ENCODE assay signal across 27 cellular contexts in genomic region chr9:80114241-80114640, GRCh38.
"Had no signal": no experiment of that assay in that cellular context is flagged by ENCODE, and none has a peak within 500 bp of the region (broad histone marks: within the 10 kb centered on the region; RNA-seq: fewer than 3 reads in every experiment).

No MANE protein-coding gene starts in this region.

- H3K4me3 Mint-ChIP-seq: activated CD4-positive, alpha-beta memory T cell treated with anti-CD3 and anti-CD28 coated beads for 36 hours; activated CD4-positive, alpha-beta T cell treated with anti-CD3 and anti-CD28 coated beads for 36 hours; activated CD4-positive, alpha-beta T cell treated with anti-CD3 and anti-CD28 coated beads, Interleukin-2, amount 10 ng/mL, durations not matched to agents 24 days and 14 days; activated CD8-positive, alpha-beta memory T cell treated with anti-CD3 and anti-CD28 coated beads, Interleukin-2, amount 10 ng/mL, durations not matched to agents 7 days and 5 days; activated CD8-positive, alpha-beta T cell treated with anti-CD3 and anti-CD28 coated beads, Interleukin-2, amount 10 ng/mL, durations not matched to agents 7 days and 5 days; activated naive CD8-positive, alpha-beta T cell; activated T-cell treated with anti-CD3 and anti-CD28 coated beads, Interleukin-2, amount 50 U/mL, for 24 hours; activated T-helper 17 cell treated with anti-CD3 and anti-CD28 coated beads, Interleukin-2, amount 50 U/mL, for 72 hours; brain; dendritic cell treated with granulocyte-macrophage colony-stimulating factor and Interleukin-4, amounts not matched to agents 40 ng/mL and 50 ng/mL, for 4 days; effector memory CD8-positive, alpha-beta T cell had no signal

- H3K27ac Mint-ChIP-seq: activated CD4-positive, alpha-beta memory T cell treated with anti-CD3 and anti-CD28 coated beads for 36 hours; activated CD4-positive, alpha-beta T cell treated with anti-CD3 and anti-CD28 coated beads for 36 hours; activated CD4-positive, alpha-beta T cell treated with anti-CD3 and anti-CD28 coated beads, Interleukin-2, amount 10 ng/mL, durations not matched to agents 24 days and 14 days; activated CD8-positive, alpha-beta memory T cell treated with anti-CD3 and anti-CD28 coated beads, Interleukin-2, amount 10 ng/mL, durations not matched to agents 7 days and 5 days; activated CD8-positive, alpha-beta T cell treated with anti-CD3 and anti-CD28 coated beads, Interleukin-2, amount 10 ng/mL, durations not matched to agents 7 days and 5 days; activated naive CD8-positive, alpha-beta T cell; activated T-cell treated with anti-CD3 and anti-CD28 coated beads, Interleukin-2, amount 50 U/mL, for 24 hours; activated T-helper 17 cell treated with anti-CD3 and anti-CD28 coated beads, Interleukin-2, amount 50 U/mL, for 72 hours; brain; dendritic cell treated with granulocyte-macrophage colony-stimulating factor and Interleukin-4, amounts not matched to agents 40 ng/mL and 50 ng/mL, for 4 days; effector memory CD8-positive, alpha-beta T cell had no signal

- H3K4me1 Mint-ChIP-seq: activated CD4-positive, alpha-beta T cell treated with anti-CD3 and anti-CD28 coated beads for 36 hours; activated CD4-positive, alpha-beta T cell treated with anti-CD3 and anti-CD28 coated beads, Interleukin-2, amount 10 ng/mL, durations not matched to agents 24 days and 14 days; activated CD8-positive, alpha-beta memory T cell treated with anti-CD3 and anti-CD28 coated beads, Interleukin-2, amount 10 ng/mL, durations not matched to agents 7 days and 5 days; activated T-helper 17 cell treated with anti-CD3 and anti-CD28 coated beads, Interleukin-2, amount 50 U/mL, for 72 hours; brain had no signal

- H3K9me3 Mint-ChIP-seq: activated CD4-positive, alpha-beta memory T cell treated with anti-CD3 and anti-CD28 coated beads for 36 hours; effector memory CD8-positive, alpha-beta T cell had no signal

- H3K27me3 Mint-ChIP-seq: activated CD4-positive, alpha-beta T cell treated with anti-CD3 and anti-CD28 coated beads, Interleukin-2, amount 10 ng/mL, durations not matched to agents 24 days and 14 days; activated CD8-positive, alpha-beta memory T cell treated with anti-CD3 and anti-CD28 coated beads, Interleukin-2, amount 10 ng/mL, durations not matched to agents 7 days and 5 days; activated naive CD8-positive, alpha-beta T cell had no signal

- H3K36me3 Mint-ChIP-seq: activated CD4-positive, alpha-beta memory T cell treated with anti-CD3 and anti-CD28 coated beads for 36 hours; activated CD8-positive, alpha-beta memory T cell treated with anti-CD3 and anti-CD28 coated beads, Interleukin-2, amount 10 ng/mL, durations not matched to agents 7 days and 5 days; activated naive CD8-positive, alpha-beta T cell; brain had no signal

- ATAC-seq: activated CD4-positive, alpha-beta T cell treated with anti-CD3 and anti-CD28 coated beads for 36 hours; activated CD8-positive, alpha-beta memory T cell treated with anti-CD3 and anti-CD28 coated beads, Interleukin-2, amount 10 ng/mL, durations not matched to agents 7 days and 5 days; activated CD8-positive, alpha-beta T cell treated with anti-CD3 and anti-CD28 coated beads, Interleukin-2, amount 10 ng/mL, durations not matched to agents 7 days and 5 days; activated T-helper 17 cell treated with anti-CD3 and anti-CD28 coated beads, Interleukin-2, amount 50 U/mL, for 72 hours; effector memory CD8-positive, alpha-beta T cell; foreskin keratinocyte; gastrocnemius medialis; heart left ventricle had no signal

- DNase-seq: activated CD4-positive, alpha-beta memory T cell treated with anti-CD3 and anti-CD28 coated beads for 36 hours; activated CD4-positive, alpha-beta T cell treated with anti-CD3 and anti-CD28 coated beads for 36 hours; activated CD4-positive, alpha-beta T cell treated with anti-CD3 and anti-CD28 coated beads, Interleukin-2, amount 10 ng/mL, durations not matched to agents 24 days and 14 days; activated CD4-positive, CD25-positive, alpha-beta regulatory T cell; activated CD4-positive, CD25-positive, alpha-beta regulatory T cell treated with anti-CD3 and anti-CD28 coated beads, Interleukin-2, amount 50 U/mL, for 72 hours; activated CD8-positive, alpha-beta memory T cell treated with anti-CD3 and anti-CD28 coated beads, Interleukin-2, amount 10 ng/mL, durations not matched to agents 7 days and 5 days; activated CD8-positive, alpha-beta memory T cell treated with anti-CD3 and anti-CD28 coated beads, Interleukin-2, amount 50 U/mL, for 4 hours; activated CD8-positive, alpha-beta T cell treated with anti-CD3 and anti-CD28 coated beads, Interleukin-2, amount 10 ng/mL, durations not matched to agents 7 days and 5 days; activated effector memory CD4-positive, alpha-beta T cell treated with Interleukin-2 at 50 U/mL for 16 hours; activated gamma-delta T cell treated with Interleukin-2 at 50 U/mL for 16 hours; activated naive CD4-positive, alpha-beta T cell treated with anti-CD3 and anti-CD28 coated beads, Interleukin-2, amount 50 U/mL, for 16 hours; activated naive CD4-positive, alpha-beta T cell treated with Interleukin-2 at 50 U/mL for 16 hours; activated T-cell treated with anti-CD3 and anti-CD28 coated beads, Interleukin-2, amount 50 U/mL, for 24 hours; central memory CD4-positive, alpha-beta T cell; cerebellar nuclear complex; colonic mucosa; dorsolateral prefrontal cortex; effector memory CD8-positive, alpha-beta T cell; erythroblast; foreskin keratinocyte; gastrocnemius medialis; glutamatergic neuron; heart left ventricle had no signal
